15 cellular contexts compared by ENCODE assay signal in the genomic region with DNA sequence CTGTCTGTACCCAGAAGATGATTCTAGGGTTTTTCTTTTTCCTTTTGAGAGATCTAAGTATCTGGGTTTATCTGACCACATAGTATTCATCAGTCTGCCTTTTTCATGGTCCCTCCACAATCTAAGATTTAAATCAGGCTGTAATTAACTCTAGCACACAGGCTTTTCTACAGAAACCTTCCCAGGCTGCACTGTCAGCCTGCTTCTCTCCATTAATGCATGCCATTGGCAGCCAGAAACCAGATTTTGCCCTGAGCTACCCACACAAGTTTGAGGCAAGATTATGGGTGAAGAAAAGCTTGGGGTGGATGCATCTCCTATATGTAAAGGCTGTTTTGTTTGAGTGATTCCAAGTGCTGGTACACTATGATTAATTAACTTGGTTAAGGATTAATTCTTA. TPM values are rescaled to one million over a fixed set of nuclear protein-coding genes. Genes with fewer than 3 reads are reported as not detected.
DNase-seq lines count a peak whose midpoint lies in the region; ATAC-seq and TF ChIP-seq lines count a peak whose summit lies in the region.
"Had no signal": no experiment of that assay in that cellular context is flagged by ENCODE, and none has a peak within 500 bp of the region (broad histone marks: within the 10 kb centered on the region; RNA-seq: fewer than 3 reads in every experiment).

No MANE protein-coding gene starts in this region.

- CTCF ChIA-PET in MCF 10A (lab: Yijun Ruan, JAX) = no interaction called here

- no peak for DNase-seq in DND-41
- DNase-seq in SJCRH30 = no peak
- no peak for DNase-seq in effector memory CD8-positive, alpha-beta T cell
- DNase-seq in smooth muscle cell (lab: John Stamatoyannopoulos, UW; ENCODE audit: unreplicated experiment) = no peak
- no peak for DNase-seq in A172 (ENCODE audit: low spot score)
- DNase-seq in left ventricle myocardium inferior = no peak
- no peak for DNase-seq in MCF 10A (ENCODE audit: unreplicated experiment)
- DNase-seq: activated CD4-positive, CD25-positive, alpha-beta regulatory T cell; activated effector memory CD4-positive, alpha-beta T cell treated with anti-CD3 and anti-CD28 coated beads, Interleukin-2, amount 50 U/mL, for 16 hours; NCI-H2107; stimulated activated CD4-positive, alpha-beta T cell treated with anti-CD3 and anti-CD28 coated beads, Interleukin-4, amount 100 ng/mL, for 4 hours had no signal

- H3K9me3 ChIP-seq in DND-41 (ENCODE audit: insufficient read depth, low read length, severe bottlenecking) = no peaks in the 10 kb centered on the region
- peaks cover 10% of the 10 kb centered on the region; the same call in 1 of the 2 replicates for H3K9me3 ChIP-seq in SJCRH30 (replicated peaks)
- H3K9me3 ChIP-seq in smooth muscle cell (replicated peaks; ENCODE audit: low read depth) = no peaks in the 10 kb centered on the region
- H3K9me3 ChIP-seq in left ventricle myocardium inferior (replicated peaks) = no peaks in the 10 kb centered on the region
- H3K9me3 ChIP-seq: breast epithelium, gastroesophageal sphincter, right atrium auricular region, SJSA1 had no signal

- H3K36me3 Mint-ChIP-seq in effector memory CD8-positive, alpha-beta T cell (ENCODE audit: insufficient read depth) = peaks cover 4% of the 10 kb centered on the region
- no peaks in the 10 kb centered on the region for H3K36me3 Mint-ChIP-seq in MCF 10A (ENCODE audit: insufficient read depth, unreplicated experiment)

- H3K27ac ChIP-seq in DND-41 (ENCODE audit: low read length) (peak overlapping the region; percentile 73), SJCRH30 (peak overlapping the region; percentile 70; the same call in 1 of the 2 replicates), smooth muscle cell (ENCODE audit: low read depth) (peak overlapping the region; percentile 67), left ventricle myocardium inferior (replicated peaks) (no peak overlapping the region)
- H3K27ac ChIP-seq: breast epithelium, gastroesophageal sphincter, right atrium auricular region, SJSA1 had no signal

- peak overlapping the region; percentile 30 to 50 for H3K4me3 Mint-ChIP-seq in effector memory CD8-positive, alpha-beta T cell
- H3K4me3 Mint-ChIP-seq in MCF 10A (ENCODE audit: unreplicated experiment) = no peak overlapping the region

- H3K4me3 ChIP-seq in DND-41 (ENCODE audit: low read depth in 1 of 2, low read length in 2 of 2) = peak overlapping the region in 1 of 2 experiments; percentile 25; a peak in 2 of 4 replicates
- no peak overlapping the region; the same call in 1 of the 2 replicates for H3K4me3 ChIP-seq in SJCRH30
- H3K4me3 ChIP-seq in smooth muscle cell = no peak overlapping the region
- no peak overlapping the region for H3K4me3 ChIP-seq in left ventricle myocardium inferior
- H3K4me3 ChIP-seq: breast epithelium, gastroesophageal sphincter, right atrium auricular region, SJSA1 had no signal

- TF ChIP-seq CTCF in DND-41 (IDR thresholded peaks at IDR 0.05; ENCODE audit: borderline replicate concordance, extremely low read depth, low read length, poor library complexity, severe bottlenecking) (no peak), smooth muscle cell (IDR thresholded peaks at IDR 0.05; ENCODE audit: borderline replicate concordance, insufficient read depth, poor library complexity, severe bottlenecking) (no peak), left ventricle myocardium inferior (IDR thresholded peaks at IDR 0.05; ENCODE audit: borderline replicate concordance) (no peak), MCF 10A (IDR thresholded peaks at IDR 0.05; ENCODE audit: unreplicated experiment) (no peak)

- H3K4me2 ChIP-seq in DND-41 (ENCODE audit: insufficient read depth, low read length) (peak overlapping the region; percentile 66), smooth muscle cell (peak overlapping the region; percentile 59)

- H3K79me2 ChIP-seq in DND-41 (ENCODE audit: insufficient read depth, low read length) (no peaks in the 10 kb centered on the region), smooth muscle cell (ENCODE audit: low read depth) (no peaks in the 10 kb centered on the region)

- ATAC-seq in DND-41 (ENCODE audit: insufficient read depth, low read depth) = peak; percentile 21; the same call in 2 of the 3 replicates
- no peak for ATAC-seq in effector memory CD8-positive, alpha-beta T cell (replicated peaks)
- ATAC-seq: gastroesophageal sphincter had no signal

- H3K36me3 ChIP-seq in DND-41 (ENCODE audit: insufficient read depth, low read length) (no peaks in the 10 kb centered on the region), SJCRH30 (no peaks in the 10 kb centered on the region), smooth muscle cell (ENCODE audit: low read depth) (no peaks in the 10 kb centered on the region), left ventricle myocardium inferior (no peaks in the 10 kb centered on the region)
- H3K36me3 ChIP-seq: breast epithelium, gastroesophageal sphincter, right atrium auricular region, SJSA1 had no signal

- H3K9ac ChIP-seq in DND-41 (ENCODE audit: low read depth, low read length) = peak overlapping the region; percentile 26
- no peak overlapping the region for H3K9ac ChIP-seq in smooth muscle cell (ENCODE audit: low read depth)

- H3K4me1 ChIP-seq in DND-41 (ENCODE audit: insufficient read depth, low read length) (peaks cover 56% of the 10 kb centered on the region), SJCRH30 (peaks cover 51% of the 10 kb centered on the region), smooth muscle cell (ENCODE audit: low read depth) (peaks cover 34% of the 10 kb centered on the region), left ventricle myocardium inferior (peaks cover 12% of the 10 kb centered on the region)

- H3K9me3 Mint-ChIP-seq in effector memory CD8-positive, alpha-beta T cell = peaks cover 0 to 2% of the 10 kb centered on the region in 2 donors
- H3K9me3 Mint-ChIP-seq in MCF 10A (ENCODE audit: unreplicated experiment) = peaks cover 7% of the 10 kb centered on the region

- H3K27me3 ChIP-seq in DND-41 (ENCODE audit: insufficient read depth, low read length, poor library complexity) (no peaks in the 10 kb centered on the region), SJCRH30 (no peaks in the 10 kb centered on the region), smooth muscle cell (ENCODE audit: low read depth) (no peaks in the 10 kb centered on the region), left ventricle myocardium inferior (ENCODE audit: low read depth) (no peaks in the 10 kb centered on the region)
- H3K27me3 ChIP-seq: breast epithelium, gastroesophageal sphincter, right atrium auricular region, SJSA1 had no signal

- intact Hi-C loops in left ventricle myocardium inferior (cut with micrococcal nuclease) (no loop called here), MCF 10A (cut with micrococcal nuclease) (no loop called here)

- no peaks in the 10 kb centered on the region for H4K20me1 ChIP-seq in DND-41 (ENCODE audit: insufficient read depth, low read length)
- H4K20me1 ChIP-seq in smooth muscle cell (ENCODE audit: low read depth) = no peaks in the 10 kb centered on the region

- no TSS peak for BruUV-seq in MCF 10A (replicated peaks; lab: Mats Ljungman, UMichigan)

- H3K4me1 Mint-ChIP-seq in effector memory CD8-positive, alpha-beta T cell (ENCODE audit: low read depth in 2 of 2) = peaks cover 38 to 52% of the 10 kb centered on the region in 2 donors
- H3K4me1 Mint-ChIP-seq in MCF 10A (ENCODE audit: insufficient read depth, unreplicated experiment) = peaks cover 27% of the 10 kb centered on the region

- peak overlapping the region; percentile 18; the same call in 1 of the 2 replicates for H2AFZ ChIP-seq in DND-41 (ENCODE audit: low read depth, low read length)
- no peak overlapping the region for H2AFZ ChIP-seq in smooth muscle cell (ENCODE audit: low read depth)

- H3K27me3 Mint-ChIP-seq in effector memory CD8-positive, alpha-beta T cell = no peaks in the 10 kb centered on the region
- H3K27me3 Mint-ChIP-seq in MCF 10A (ENCODE audit: insufficient read depth, unreplicated experiment) = no peaks in the 10 kb centered on the region

- POLR2A ChIA-PET in MCF 10A (lab: Yijun Ruan, JAX) = interaction anchor here (0.7 kb wide), 1 partner anchor 209 kb away, joined by 3 read pairs; no protein-coding TSS in a partner anchor

- peaks cover 19% of the 10 kb centered on the region for H3F3A ChIP-seq in smooth muscle cell (ENCODE audit: low read depth)

- H3K27ac Mint-ChIP-seq in effector memory CD8-positive, alpha-beta T cell = peak overlapping the region; percentile 54 to 60
- H3K27ac Mint-ChIP-seq in MCF 10A (ENCODE audit: low read depth, unreplicated experiment) = no peak overlapping the region

RNA-seq across cellular contexts. Expression of gene EML4, which starts 45.7 kb away (rescaled TPM):
- total RNA-seq in SJCRH30 (2014; rRNA removed; shearing (Covaris generic)) = 117 and 128 TPM in 2 replicates
- total RNA-seq in smooth muscle cell (46.2 and 55.9 TPM in 2 replicates), left ventricle myocardium inferior (4.3 TPM), MCF 10A (2022) (31.2 and 34.5 TPM in 2 replicates)
- 33.6 and 39.9 TPM in 2 replicates for polyA plus RNA-seq in smooth muscle cell
- total RNA-seq in A172 (2014; rRNA removed; shearing (Covaris generic)) = 32.1 and 42.6 TPM in 2 replicates
